ENCODE assay signal across 8 cellular contexts in the genomic region with DNA sequence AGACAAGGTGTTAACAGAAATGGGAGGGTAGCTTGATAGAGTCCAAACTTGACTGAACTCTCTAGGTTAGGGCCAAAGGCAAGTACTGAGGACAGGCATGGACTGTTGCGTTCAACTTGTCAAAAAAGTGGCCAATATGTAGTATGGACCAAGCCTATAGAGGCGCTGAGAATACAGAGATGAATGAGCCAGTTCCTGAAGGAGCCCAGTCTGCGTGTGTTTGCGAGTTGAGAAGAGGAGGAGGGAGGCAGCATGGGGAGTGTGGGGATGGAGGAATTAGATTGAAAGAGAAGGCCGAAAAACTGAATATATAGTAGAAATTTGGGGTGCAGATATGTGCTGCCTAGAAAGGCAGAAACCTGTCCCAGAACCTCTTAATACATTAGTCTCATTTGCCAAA. TPM values are rescaled to one million over a fixed set of nuclear protein-coding genes. Genes with fewer than 3 reads are reported as not detected.
DNase-seq lines count a peak whose midpoint lies in the region; ATAC-seq, FAIRE-seq and TF ChIP-seq lines count a peak whose summit lies in the region.

No MANE protein-coding gene starts in this region.

- FAIRE-seq in kidney (lab: Jason Lieb, UNC), result no peak

- TF ChIP-seq CTCF in 22Rv1 (IDR thresholded peaks at IDR 0.05) (no peak), astrocyte of the spinal cord (IDR thresholded peaks at IDR 0.05; ENCODE audit: low read depth, low read length) (no peak), kidney (IDR thresholded peaks at IDR 0.05; ENCODE audit: borderline replicate concordance, extremely low read depth, insufficient read depth) (no peak)

- ATAC-seq in HG02798 (IDR thresholded peaks at IDR 0.05; ENCODE audit: poor library complexity, unreplicated experiment), result no peak

- H3K4me1 ChIP-seq in kidney (ENCODE audit: control insufficient read depth in 1 of 2, insufficient read depth in 1 of 2, low read depth in 1 of 2, low read length in 2 of 2), result peaks cover 0 to 6% of the 10 kb centered on the region in 2 donors

- intact Hi-C loops in kidney (cut with DNase I), result no loop called here

- H3K4me3 ChIP-seq in astrocyte of the spinal cord (ENCODE audit: low read depth, low read length) (peak overlapping the region; percentile 83), kidney (ENCODE audit: low read length in 2 of 2) (peak overlapping the region; percentile 89 to 93)

- in situ Hi-C loops in astrocyte of the spinal cord (cut with HindIII; ENCODE audit: low sequenced_read_pairs), result no loop called here

- no peaks in the 10 kb centered on the region for H3K9me3 ChIP-seq in kidney (ENCODE audit: control insufficient read depth in 1 of 2, low read length in 2 of 2)

- H3K27ac ChIP-seq in 22Rv1, result peak overlapping the region; percentile 86
- H3K27ac ChIP-seq in kidney (ENCODE audit: low read depth in 2 of 2, low read length in 2 of 2), result peak overlapping the region in 1 of 2 donors; percentile 27

- H3K36me3 ChIP-seq in kidney (ENCODE audit: control insufficient read depth in 1 of 2, insufficient read depth in 2 of 2, low read length in 2 of 2), result no peaks in the 10 kb centered on the region

- H3K9ac ChIP-seq in kidney (ENCODE audit: low read length in 2 of 2), result peak overlapping the region; percentile 20 to 46

- DNase-seq in ELR (ENCODE audit: low read depth) (peak; percentile 56), NCI-H1930 (lab: John Stamatoyannopoulos, UW) (peak; percentile 10), astrocyte of the spinal cord (ENCODE audit: low read depth, low spot score) (no peak), kidney (no peak), stromal cell of bone marrow (ENCODE audit: low read depth) (peak; percentile 11), islet precursor cell (no peak)

RNA-seq across cellular contexts. Expression of gene SIPA1L1, which starts 0.6 kb away (rescaled TPM):
- total RNA-seq in kidney, result 79.1 TPM
- polyA plus RNA-seq in kidney (ENCODE audit: insufficient read depth, low read depth, low replicate concordance), result 23.3 TPM

Comparison
In these comparisons a context has a peak if more than half of its experiments do, and no peak if none do; other contexts are left out.
1. DNase-seq: peak in ELR (single experiment), NCI-H1930 (2 of 2) and stromal cell of bone marrow (single experiment); none in astrocyte of the spinal cord (single experiment), kidney (single experiment) and islet precursor cell (single experiment).